In genomic region chr1:8134546-8135235, GRCh38 we compare ENCODE assay signal across 11 cellular contexts.
DNase-seq lines count a peak whose midpoint lies in the region; ATAC-seq and TF ChIP-seq lines count a peak whose summit lies in the region.
"Had no signal": no experiment of that assay in that cellular context is flagged by ENCODE, and none has a peak within 500 bp of the region (broad histone marks: within the 10 kb centered on the region; RNA-seq: fewer than 3 reads in every experiment).

No MANE protein-coding gene starts in this region.

- H3K9me3 Mint-ChIP-seq in progenitor cell of endocrine pancreas (ENCODE audit: low read depth): no peaks in the 10 kb centered on the region
- H3K9me3 Mint-ChIP-seq: activated CD4-positive, alpha-beta memory T cell treated with anti-CD3 and anti-CD28 coated beads, Interleukin-2, amount 10 ng/mL, durations not matched to agents 7 days and 5 days had no signal

- H3K4me3 ChIP-seq in AG09309 (ENCODE audit: control insufficient read depth, low read depth, low read length) (peak overlapping the region; percentile 18), fibroblast of mammary gland (ENCODE audit: control insufficient read depth, low read depth, low read length) (no peak overlapping the region)

- CTCF ChIA-PET in RWPE1 (lab: Yijun Ruan, JAX): interaction anchor here (0.6 to 0.7 kb wide), 2 partner anchors 20 to 159 kb away, joined by 3 to 4 read pairs; no protein-coding TSS in a partner anchor

- H3K36me3 Mint-ChIP-seq in progenitor cell of endocrine pancreas (ENCODE audit: insufficient read depth): no peaks in the 10 kb centered on the region

- no peak for ATAC-seq in HG03097 (IDR thresholded peaks at IDR 0.05; ENCODE audit: low FRiP score, unreplicated experiment)

- no peak overlapping the region for H3K4me3 Mint-ChIP-seq in progenitor cell of endocrine pancreas (ENCODE audit: low read depth)
- H3K4me3 Mint-ChIP-seq: activated CD4-positive, alpha-beta memory T cell treated with anti-CD3 and anti-CD28 coated beads, Interleukin-2, amount 10 ng/mL, durations not matched to agents 7 days and 5 days; B cell had no signal

- TF ChIP-seq CTCF in AG09309 (IDR thresholded peaks at IDR 0.05; ENCODE audit: control insufficient read depth, insufficient read depth, low read depth, low read length, missing control alignments): no peak
- no peak for TF ChIP-seq CTCF in RWPE1 (conservative IDR thresholded peaks at IDR 0.05; ENCODE audit: low read depth)
- no peak for TF ChIP-seq CTCF in fibroblast of mammary gland (conservative IDR thresholded peaks at IDR 0.05; ENCODE audit: control insufficient read depth, insufficient read depth, low read depth, low read length)
- TF ChIP-seq CTCF in progenitor cell of endocrine pancreas (IDR thresholded peaks at IDR 0.05; ENCODE audit: unreplicated experiment): no peak

- POLR2A ChIA-PET in RWPE1 (lab: Yijun Ruan, JAX; ENCODE audit: low non-redundant PET): no interaction called here

- intact Hi-C loops in posterior vena cava (cut with DNase I): loop anchor here (5.0 to 10.0 kb wide), 3 partner anchors 80 to 180 kb away; partner anchors contain the start of genes ERRFI1 (in 1 of the 2) and SLC45A1 (in 1 of the 2)

- DNase-seq in AG09309 (ENCODE audit: low read depth) (no peak), RWPE1 (ENCODE audit: low spot score) (no peak), fibroblast of mammary gland (ENCODE audit: low read depth) (peak; percentile 71), posterior vena cava (ENCODE audit: low spot score) (peak; percentile 72), NCI-H446 (lab: John Stamatoyannopoulos, UW) (no peak), progenitor cell of endocrine pancreas (ENCODE audit: low spot score, unreplicated experiment) (no peak)
- no peak for DNase-seq in activated naive CD4-positive, alpha-beta T cell treated with anti-CD3 and anti-CD28 coated beads, Interleukin-2, amount 50 U/mL, for 16 hours
- DNase-seq: activated CD4-positive, alpha-beta memory T cell treated with anti-CD3 and anti-CD28 coated beads, Interleukin-2, amount 10 ng/mL, durations not matched to agents 7 days and 5 days; NCI-H526 had no signal

- no peak overlapping the region for H3K27ac Mint-ChIP-seq in progenitor cell of endocrine pancreas
- H3K27ac Mint-ChIP-seq: activated CD4-positive, alpha-beta memory T cell treated with anti-CD3 and anti-CD28 coated beads, Interleukin-2, amount 10 ng/mL, durations not matched to agents 7 days and 5 days; B cell had no signal

- peaks cover 9% of the 10 kb centered on the region for H3K4me1 Mint-ChIP-seq in progenitor cell of endocrine pancreas (ENCODE audit: low read depth)
- H3K4me1 Mint-ChIP-seq: activated CD4-positive, alpha-beta memory T cell treated with anti-CD3 and anti-CD28 coated beads, Interleukin-2, amount 10 ng/mL, durations not matched to agents 7 days and 5 days; B cell had no signal

- H3K27ac ChIP-seq in RWPE1: peak overlapping the region; percentile 87

- no peaks in the 10 kb centered on the region for H3K27me3 Mint-ChIP-seq in progenitor cell of endocrine pancreas

Comparison
In these comparisons a context has a peak if more than half of its experiments do, and no peak if none do; other contexts are left out.
1. DNase-seq: peak in fibroblast of mammary gland (single experiment) and posterior vena cava (single experiment); none in AG09309 (single experiment), RWPE1 (single experiment), activated naive CD4-positive, alpha-beta T cell treated with anti-CD3 and anti-CD28 coated beads, Interleukin-2, amount 50 U/mL, for 16 hours (single experiment), NCI-H446 (0 of 2) and progenitor cell of endocrine pancreas (single experiment).